Comparison of ENCODE assay signal across 40 cellular contexts in genomic region chr7:117264716-117265115, GRCh38. TPM values are rescaled to one million over a fixed set of nuclear protein-coding genes. Genes with fewer than 3 reads are reported as not detected.
"Had no signal": no experiment of that assay in that cellular context is flagged by ENCODE, and none has a peak within 500 bp of the region (broad histone marks: within the 10 kb centered on the region; RNA-seq: fewer than 3 reads in every experiment).

No MANE protein-coding gene starts in this region.

- H3K27me3 ChIP-seq: adrenal gland, ascending aorta, body of pancreas, breast epithelium, cardiac muscle cell had no signal

- H3K36me3 Mint-ChIP-seq: activated naive CD4-positive, alpha-beta T cell treated with anti-CD3 and anti-CD28 coated beads, Interleukin-2, amount 10 ng/mL, durations not matched to agents 7 days and 5 days; activated naive CD4-positive, alpha-beta T cell treated with anti-CD3 and anti-CD28 coated beads, Interleukin-2, amount 50 U/mL, for 24 hours; activated naive CD4-positive, alpha-beta T cell treated with anti-CD3 and anti-CD28 coated beads, Interleukin-2, amount 50 U/mL, for 72 hours; activated naive CD8-positive, alpha-beta T cell; activated naive CD8-positive, alpha-beta T cell treated with anti-CD3 and anti-CD28 coated beads for 36 hours; activated naive CD8-positive, alpha-beta T cell treated with anti-CD3 and anti-CD28 coated beads, Interleukin-2, amount 10 ng/mL, durations not matched to agents 7 days and 5 days; brain had no signal

- H3K27ac ChIP-seq: adrenal gland, ascending aorta, body of pancreas, brain microvascular endothelial cell, breast epithelium, cardiac muscle cell had no signal

- H3K4me1 Mint-ChIP-seq: activated naive CD4-positive, alpha-beta T cell treated with anti-CD3 and anti-CD28 coated beads, Interleukin-2, amount 10 ng/mL, durations not matched to agents 7 days and 5 days; activated naive CD4-positive, alpha-beta T cell treated with anti-CD3 and anti-CD28 coated beads, Interleukin-2, amount 50 U/mL, for 24 hours; activated naive CD8-positive, alpha-beta T cell treated with anti-CD3 and anti-CD28 coated beads for 36 hours; activated naive CD8-positive, alpha-beta T cell treated with anti-CD3 and anti-CD28 coated beads, Interleukin-2, amount 10 ng/mL, durations not matched to agents 7 days and 5 days; activated naive CD8-positive, alpha-beta T cell treated with anti-CD3 and anti-CD28 coated beads, Interleukin-2, amount 50 U/mL, for 24 hours; activated T-helper 17 cell treated with anti-CD3 and anti-CD28 coated beads, Interleukin-2, amount 50 U/mL, for 72 hours; brain; central memory CD8-positive, alpha-beta T cell had no signal

- H3K36me3 ChIP-seq: adrenal gland, ascending aorta, brain microvascular endothelial cell, breast epithelium, cardiac muscle cell had no signal

- H3K9me3 ChIP-seq: adrenal gland, ascending aorta, body of pancreas, breast epithelium had no signal

- FAIRE-seq: astrocyte, bronchial epithelial cell had no signal

- H3K4me3 Mint-ChIP-seq: activated naive CD4-positive, alpha-beta T cell treated with anti-CD3 and anti-CD28 coated beads for 36 hours; activated naive CD4-positive, alpha-beta T cell treated with anti-CD3 and anti-CD28 coated beads, Interleukin-2, amount 10 ng/mL, durations not matched to agents 7 days and 5 days; activated naive CD4-positive, alpha-beta T cell treated with anti-CD3 and anti-CD28 coated beads, Interleukin-2, amount 50 U/mL, for 24 hours; activated naive CD8-positive, alpha-beta T cell; activated naive CD8-positive, alpha-beta T cell treated with anti-CD3 and anti-CD28 coated beads for 36 hours; activated naive CD8-positive, alpha-beta T cell treated with anti-CD3 and anti-CD28 coated beads, Interleukin-2, amount 10 ng/mL, durations not matched to agents 7 days and 5 days; activated naive CD8-positive, alpha-beta T cell treated with anti-CD3 and anti-CD28 coated beads, Interleukin-2, amount 50 U/mL, for 24 hours; activated T-cell treated with anti-CD3 and anti-CD28 coated beads, Interleukin-2, amount 50 U/mL, for 24 hours; activated T-cell treated with anti-CD3 and anti-CD28 coated beads, Interleukin-2, amount 50 U/mL, for 4 hours; activated T-cell treated with anti-CD3 and anti-CD28 coated beads, Interleukin-2, amount 50 U/mL, for 72 hours; activated T-helper 1 cell treated with anti-CD3 and anti-CD28 coated beads, Interleukin-12 subunit alpha, Interleukin-12 subunit beta, Interleukin-2, Interleukin-4 antibody, amounts not matched to agents 30 ng/mL and 10 ng/mL and 1 ng/mL, durations not matched to agents 14 hours and 24 hours and 36 hours; activated T-helper 17 cell treated with anti-CD3 and anti-CD28 coated beads, Interleukin-2, amount 50 U/mL, for 72 hours; brain; central memory CD8-positive, alpha-beta T cell had no signal

- ATAC-seq: activated naive CD4-positive, alpha-beta T cell treated with anti-CD3 and anti-CD28 coated beads, Interleukin-2, amount 50 U/mL, for 72 hours; activated naive CD8-positive, alpha-beta T cell treated with anti-CD3 and anti-CD28 coated beads, Interleukin-2, amount 50 U/mL, for 24 hours; activated T-cell treated with anti-CD3 and anti-CD28 coated beads, Interleukin-2, amount 50 U/mL, for 4 hours; activated T-cell treated with anti-CD3 and anti-CD28 coated beads, Interleukin-2, amount 50 U/mL, for 72 hours; activated T-helper 17 cell treated with anti-CD3 and anti-CD28 coated beads, Interleukin-2, amount 50 U/mL, for 72 hours; body of pancreas had no signal

- H3K27me3 Mint-ChIP-seq: activated naive CD4-positive, alpha-beta T cell treated with anti-CD3 and anti-CD28 coated beads, Interleukin-2, amount 10 ng/mL, durations not matched to agents 7 days and 5 days; activated naive CD8-positive, alpha-beta T cell treated with anti-CD3 and anti-CD28 coated beads, Interleukin-2, amount 10 ng/mL, durations not matched to agents 7 days and 5 days had no signal

- H3K27ac Mint-ChIP-seq: activated naive CD4-positive, alpha-beta T cell treated with anti-CD3 and anti-CD28 coated beads for 36 hours; activated naive CD4-positive, alpha-beta T cell treated with anti-CD3 and anti-CD28 coated beads, Interleukin-2, amount 10 ng/mL, durations not matched to agents 7 days and 5 days; activated naive CD4-positive, alpha-beta T cell treated with anti-CD3 and anti-CD28 coated beads, Interleukin-2, amount 50 U/mL, for 24 hours; activated naive CD4-positive, alpha-beta T cell treated with anti-CD3 and anti-CD28 coated beads, Interleukin-2, amount 50 U/mL, for 72 hours; activated naive CD8-positive, alpha-beta T cell; activated naive CD8-positive, alpha-beta T cell treated with anti-CD3 and anti-CD28 coated beads for 36 hours; activated naive CD8-positive, alpha-beta T cell treated with anti-CD3 and anti-CD28 coated beads, Interleukin-2, amount 10 ng/mL, durations not matched to agents 7 days and 5 days; activated naive CD8-positive, alpha-beta T cell treated with anti-CD3 and anti-CD28 coated beads, Interleukin-2, amount 50 U/mL, for 24 hours; activated T-cell treated with anti-CD3 and anti-CD28 coated beads, Interleukin-2, amount 50 U/mL, for 24 hours; activated T-cell treated with anti-CD3 and anti-CD28 coated beads, Interleukin-2, amount 50 U/mL, for 72 hours; activated T-helper 1 cell treated with anti-CD3 and anti-CD28 coated beads, Interleukin-12 subunit alpha, Interleukin-12 subunit beta, Interleukin-2, Interleukin-4 antibody, amounts not matched to agents 30 ng/mL and 10 ng/mL and 1 ng/mL, durations not matched to agents 14 hours and 24 hours and 36 hours; activated T-helper 17 cell treated with anti-CD3 and anti-CD28 coated beads, Interleukin-2, amount 50 U/mL, for 72 hours; activated T-helper 2 cell treated with anti-CD3 and anti-CD28 coated beads, Interferon-gamma antibody, Interleukin-2, Interleukin-4, amounts not matched to agents 10 μg/mL and 5 μg/mL and 100 μg/mL, durations not matched to agents 14 hours and 24 hours and 36 hours; brain had no signal

- H3K4me3 ChIP-seq: adrenal gland, ascending aorta, body of pancreas, breast epithelium, cardiac muscle cell had no signal

- DNase-seq: activated effector memory CD4-positive, alpha-beta T cell treated with anti-CD3 and anti-CD28 coated beads, Interleukin-2, amount 50 U/mL, for 16 hours; activated effector memory CD4-positive, alpha-beta T cell treated with Interleukin-2 at 50 U/mL for 16 hours; activated gamma-delta T cell; activated gamma-delta T cell treated with Interleukin-2 at 50 U/mL for 16 hours; activated naive CD4-positive, alpha-beta T cell; activated naive CD4-positive, alpha-beta T cell treated with anti-CD3 and anti-CD28 coated beads for 36 hours; activated naive CD4-positive, alpha-beta T cell treated with anti-CD3 and anti-CD28 coated beads, Interleukin-2, amount 10 ng/mL, durations not matched to agents 7 days and 5 days; activated naive CD4-positive, alpha-beta T cell treated with anti-CD3 and anti-CD28 coated beads, Interleukin-2, amount 50 U/mL, for 16 hours; activated naive CD4-positive, alpha-beta T cell treated with Interleukin-2 at 50 U/mL for 16 hours; activated naive CD8-positive, alpha-beta T cell treated with anti-CD3 and anti-CD28 coated beads for 36 hours; activated naive CD8-positive, alpha-beta T cell treated with anti-CD3 and anti-CD28 coated beads, Interleukin-2, amount 10 ng/mL, durations not matched to agents 7 days and 5 days; activated naive CD8-positive, alpha-beta T cell treated with anti-CD3 and anti-CD28 coated beads, Interleukin-2, amount 50 U/mL, for 24 hours; activated T-cell treated with anti-CD3 and anti-CD28 coated beads, Interleukin-2, amount 50 U/mL, for 1 hour; activated T-cell treated with anti-CD3 and anti-CD28 coated beads, Interleukin-2, amount 50 U/mL, for 24 hours; activated T-cell treated with anti-CD3 and anti-CD28 coated beads, Interleukin-2, amount 50 U/mL, for 4 hours; activated T-cell treated with anti-CD3 and anti-CD28 coated beads, Interleukin-2, amount 50 U/mL, for 48 hours; activated T-cell treated with anti-CD3 and anti-CD28 coated beads, Interleukin-2, amount 50 U/mL, for 72 hours; adrenal gland; amniotic stem cell; amygdala; anterior cingulate cortex; aorta; body of pancreas; brain microvascular endothelial cell; caudate nucleus; central memory CD4-positive, alpha-beta T cell; cerebellar nuclear complex had no signal

- H3K4me1 ChIP-seq: adrenal gland, body of pancreas, breast epithelium had no signal

- H3K9me3 Mint-ChIP-seq: activated naive CD4-positive, alpha-beta T cell treated with anti-CD3 and anti-CD28 coated beads for 36 hours; activated naive CD4-positive, alpha-beta T cell treated with anti-CD3 and anti-CD28 coated beads, Interleukin-2, amount 10 ng/mL, durations not matched to agents 7 days and 5 days; activated naive CD8-positive, alpha-beta T cell treated with anti-CD3 and anti-CD28 coated beads, Interleukin-2, amount 50 U/mL, for 24 hours; activated T-cell treated with anti-CD3 and anti-CD28 coated beads, Interleukin-2, amount 50 U/mL, for 24 hours; activated T-cell treated with anti-CD3 and anti-CD28 coated beads, Interleukin-2, amount 50 U/mL, for 4 hours; activated T-helper 1 cell treated with anti-CD3 and anti-CD28 coated beads, Interleukin-12 subunit alpha, Interleukin-12 subunit beta, Interleukin-2, Interleukin-4 antibody, amounts not matched to agents 30 ng/mL and 10 ng/mL and 1 ng/mL, durations not matched to agents 14 hours and 24 hours and 36 hours; activated T-helper 17 cell treated with anti-CD3 and anti-CD28 coated beads, Interleukin-2, amount 50 U/mL, for 72 hours; activated T-helper 2 cell treated with anti-CD3 and anti-CD28 coated beads, Interferon-gamma antibody, Interleukin-2, Interleukin-4, amounts not matched to agents 10 μg/mL and 5 μg/mL and 100 μg/mL, durations not matched to agents 14 hours and 24 hours and 36 hours; central memory CD8-positive, alpha-beta T cell had no signal

RNA-seq across cellular contexts. Expression of gene WNT2, which starts 58.1 kb away (rescaled TPM):
- total RNA-seq: activated naive CD4-positive, alpha-beta T cell treated with anti-CD3 and anti-CD28 coated beads for 36 hours; activated naive CD4-positive, alpha-beta T cell treated with anti-CD3 and anti-CD28 coated beads, Interleukin-2, amount 50 U/mL, for 72 hours; activated naive CD8-positive, alpha-beta T cell treated with anti-CD3 and anti-CD28 coated beads for 36 hours; activated naive CD8-positive, alpha-beta T cell treated with anti-CD3 and anti-CD28 coated beads, Interleukin-2, amount 10 ng/mL, durations not matched to agents 7 days and 5 days; activated T-cell treated with anti-CD3 and anti-CD28 coated beads, Interleukin-2, amount 50 U/mL, for 4 hours; activated T-cell treated with anti-CD3 and anti-CD28 coated beads, Interleukin-2, amount 50 U/mL, for 72 hours; activated T-helper 1 cell treated with anti-CD3 and anti-CD28 coated beads, Interleukin-12 subunit alpha, Interleukin-12 subunit beta, Interleukin-2, Interleukin-4 antibody, amounts not matched to agents 30 ng/mL and 10 ng/mL and 1 ng/mL, durations not matched to agents 14 hours and 24 hours and 36 hours; activated T-helper 17 cell treated with anti-CD3 and anti-CD28 coated beads, Interleukin-2, amount 50 U/mL, for 72 hours; activated T-helper 2 cell treated with anti-CD3 and anti-CD28 coated beads, Interferon-gamma antibody, Interleukin-2, Interleukin-4, amounts not matched to agents 10 μg/mL and 5 μg/mL and 100 μg/mL, durations not matched to agents 14 hours and 24 hours and 36 hours; body of pancreas had no signal
- polyA plus RNA-seq: aorta had no signal
